8 cellular contexts compared by ENCODE assay signal in genomic region chr7:141551080-141551772, GRCh38. TPM values are rescaled to one million over a fixed set of nuclear protein-coding genes. Genes with fewer than 3 reads are reported as not detected.
A peak's percentile ranks its signal among the peaks of the same experiment; 100 is the strongest.
DNase-seq lines count a peak whose midpoint lies in the region; ATAC-seq and TF ChIP-seq lines count a peak whose summit lies in the region.

AGK (plus strand) TSS chr7:141551410; CDS start chr7:141555467, 4,057 bp downstream.

- H3K36me3 ChIP-seq in ACC112 (ENCODE audit: insufficient read depth, low read length) (0 out of 2 replicates have a peak, but pooled peaks cover 4% of the 10 kb centered on the region), mammary epithelial cell (ENCODE audit: insufficient read depth, low read length) (no peaks in the 10 kb centered on the region), spleen (peaks cover 0 to 11% (median 5%) of the 10 kb centered on the region in 6 donors)

- CTCF ChIA-PET in mammary epithelial cell (lab: Charles Lee; ENCODE audit: low non-redundant PET) = interaction anchor here (0.5 kb wide), 1 partner anchor 186 kb away, joined by 4 read pairs; no protein-coding TSS in a partner anchor

- no TSS peak for BruUV-seq in mammary epithelial cell (replicated peaks; lab: Mats Ljungman, UMichigan)

- TF ChIP-seq CTCF in WI38 (IDR thresholded peaks at IDR 0.05; ENCODE audit: low read depth, low read length) (no peak), mammary epithelial cell (conservative IDR thresholded peaks at IDR 0.05 in 1 of 2, IDR thresholded peaks at IDR 0.05 in 1 of 2; ENCODE audit: extremely low read depth in 1 of 2, insufficient read depth in 1 of 2, low read depth in 1 of 2, low read length in 2 of 2) (no peak), spleen (IDR thresholded peaks at IDR 0.05 in 8 of 11, conservative IDR thresholded peaks at IDR 0.05 in 3 of 11) (no peak)

- ATAC-seq in GM18858 (IDR thresholded peaks at IDR 0.05; ENCODE audit: unreplicated experiment) = peak; percentile 88
- ATAC-seq in HG03064 (IDR thresholded peaks at IDR 0.05; ENCODE audit: low read depth, unreplicated experiment) = peak; percentile 94

- no peaks in the 10 kb centered on the region for H4K20me1 ChIP-seq in mammary epithelial cell (ENCODE audit: insufficient read depth, low read length)

- H2AFZ ChIP-seq in ACC112 (ENCODE audit: low read length, unreplicated experiment) (peak within 1 kb of the TSS; percentile 85), mammary epithelial cell (ENCODE audit: low read depth, low read length) (peak within 1 kb of the TSS; percentile 97)

- in situ Hi-C loops in mammary epithelial cell (cut with MboI; ENCODE audit: low sequenced_read_pairs in 2 of 2) = no loop called here

- dilution Hi-C loops in mammary epithelial cell (cut with HindIII; ENCODE audit: low sequenced_read_pairs) = no loop called here

- H3K9me3 Mint-ChIP-seq in immature natural killer cell = peaks cover 0 to 1% (median 0%) of the 10 kb centered on the region in 6 donors

- peak within 1 kb of the TSS; percentile 88 to 93 (median 91) for H3K4me3 Mint-ChIP-seq in immature natural killer cell

- peak within 1 kb of the TSS; percentile 62 for H3K9ac ChIP-seq in mammary epithelial cell (ENCODE audit: insufficient read depth, low read length)

- H3K27ac Mint-ChIP-seq in immature natural killer cell = peak within 1 kb of the TSS; percentile 85 to 93 (median 90)

- no peak for TF ChIP-seq POLR2A in spleen (IDR thresholded peaks at IDR 0.05)

- H3K79me2 ChIP-seq in ACC112 (ENCODE audit: control insufficient read depth, insufficient read depth, low read length, unreplicated experiment) (peaks cover 21% of the 10 kb centered on the region), mammary epithelial cell (ENCODE audit: insufficient read depth, low read length) (peaks cover 25% of the 10 kb centered on the region)

- H3K9me3 ChIP-seq in mammary epithelial cell (replicated peaks; ENCODE audit: insufficient read depth, low read length) = no peaks in the 10 kb centered on the region
- H3K9me3 ChIP-seq in spleen = no peaks in the 10 kb centered on the region

- H3K4me1 ChIP-seq in ACC112 (ENCODE audit: control insufficient read depth, insufficient read depth, low read length, unreplicated experiment) (peaks cover 7% of the 10 kb centered on the region), mammary epithelial cell (ENCODE audit: insufficient read depth, low read length) (peaks cover 6% of the 10 kb centered on the region), spleen (peaks cover 12 to 38% (median 19%) of the 10 kb centered on the region in 6 donors)

- peaks cover 40 to 53% of the 10 kb centered on the region in 2 donors for H3K4me1 Mint-ChIP-seq in immature natural killer cell

- DNase-seq in NCI-H2171 treated with DMSO at 0.1 percent for 48 hours (lab: John Stamatoyannopoulos, UW) = peak; percentile 85
- DNase-seq in mammary epithelial cell = peak; percentile 66
- DNase-seq in immature natural killer cell = peak; percentile 71 to 79 (median 78)
- peak; percentile 93 for DNase-seq in spleen

- H3K27me3 Mint-ChIP-seq in immature natural killer cell (ENCODE audit: low read depth in 3 of 3) = peaks cover 2% of the 10 kb centered on the region in 3 donors

- peak within 1 kb of the TSS; percentile 91 for H3K4me3 ChIP-seq in ACC112 (ENCODE audit: low read depth, low read length)
- H3K4me3 ChIP-seq in WI38 (ENCODE audit: low read depth, low read length) = peak within 1 kb of the TSS; percentile 89
- peak within 1 kb of the TSS; percentile 65 to 97 (median 84) for H3K4me3 ChIP-seq in mammary epithelial cell (replicated peaks in 1 of 3; ENCODE audit: insufficient read depth in 1 of 3, low read depth in 2 of 3, low read length in 3 of 3)
- peak within 1 kb of the TSS; percentile 75 to 97 (median 87) for H3K4me3 ChIP-seq in spleen

- H3K36me3 Mint-ChIP-seq in immature natural killer cell = peaks cover 0 to 31% (median 11%) of the 10 kb centered on the region in 3 donors

- H3K27me3 ChIP-seq in ACC112 (ENCODE audit: insufficient read depth, low read length) (no peaks in the 10 kb centered on the region), mammary epithelial cell (ENCODE audit: insufficient read depth, low read length) (no peaks in the 10 kb centered on the region), spleen (replicated peaks in 1 of 7) (no peaks in the 10 kb centered on the region)

- no peak within 1 kb of the TSS for H3K27ac ChIP-seq in ACC112 (ENCODE audit: low read depth, low read length)
- H3K27ac ChIP-seq in mammary epithelial cell (ENCODE audit: insufficient read depth, low read depth, low read length) = peak within 1 kb of the TSS; percentile 49
- H3K27ac ChIP-seq in spleen = peak within 1 kb of the TSS; percentile 44 to 81 (median 66)

- H3K4me2 ChIP-seq in mammary epithelial cell (ENCODE audit: insufficient read depth, low read depth, low read length) = peak within 1 kb of the TSS; percentile 78

- WGBS in mammary epithelial cell (ENCODE audit: low coverage, missing lambda C conversion rate) = 1% methylated on average over 19 of the region's 66 CpGs
- 0 to 1% (median 1%) methylated on average over 21 to 66 of the region's 66 CpGs for WGBS in spleen, 5 donors

- intact Hi-C loops in mammary epithelial cell (cut with micrococcal nuclease) = loop anchor here (2.0 to 5.0 kb wide), 3 partner anchors 34 to 536 kb away; partner anchors contain the start of gene MRPS33
- intact Hi-C loops in spleen (cut with DNase I; ENCODE audit: low total_unique reads) = no loop called here

RNA-seq across cellular contexts. Expression of gene AGK, which starts in this region (rescaled TPM):
- total RNA-seq in mammary epithelial cell (10 to 100 TPM; 26.2 to 34.7 TPM), spleen (10 to 100 TPM; 22.0 to 35.5 (median 27.8) TPM)
- polyA plus RNA-seq in mammary epithelial cell (24.2 TPM), immature natural killer cell (100 to 1,000 TPM; 104 to 125 (median 108) TPM), spleen (10 to 100 TPM; 11.0 to 12.8 (median 12.1) TPM)
- 16.1 TPM for polyA minus RNA-seq in mammary epithelial cell
